Comparison of ENCODE assay signal across 16 cellular contexts in the genomic region with DNA sequence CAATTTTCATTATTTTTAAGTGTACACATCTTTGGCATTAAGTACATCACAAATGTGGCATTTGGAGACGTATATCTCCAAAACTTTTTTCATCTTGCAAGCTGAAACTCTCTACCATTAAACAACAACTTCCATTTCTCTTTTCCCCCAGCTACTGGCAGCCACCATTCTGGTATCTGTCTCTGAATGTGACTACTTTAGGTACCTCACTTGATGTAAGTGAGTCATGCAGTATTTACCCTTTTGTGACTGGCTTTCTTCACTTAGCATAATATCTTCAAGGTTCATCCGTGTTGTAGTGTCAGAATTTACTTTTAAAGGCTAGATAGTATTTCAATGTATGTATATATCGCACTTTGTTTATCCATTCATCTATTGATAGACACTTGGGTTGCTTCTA.
"Had no signal": no experiment of that assay in that cellular context is flagged by ENCODE, and none has a peak within 500 bp of the region (broad histone marks: within the 10 kb centered on the region; RNA-seq: fewer than 3 reads in every experiment).

No MANE protein-coding gene starts in this region.

- H3K4me3 Mint-ChIP-seq: naive thymus-derived CD4-positive, alpha-beta T cell had no signal

- H3K9me3 ChIP-seq: gastrocnemius medialis, tibial artery, uterus had no signal

- H3K4me2 ChIP-seq: hepatocyte had no signal

- H3K36me3 ChIP-seq: gastrocnemius medialis, uterus had no signal

- FAIRE-seq: TTC549 had no signal

- ATAC-seq: gastrocnemius medialis; naive thymus-derived CD4-positive, alpha-beta T cell had no signal

- H3K4me3 ChIP-seq: gastrocnemius medialis, hepatocyte, lung, tibial artery, uterus had no signal

- H3K79me2 ChIP-seq: hepatocyte had no signal

- H3K27me3 ChIP-seq: gastrocnemius medialis, hepatocyte, tibial artery, uterus had no signal

- H3K27me3 Mint-ChIP-seq: naive thymus-derived CD4-positive, alpha-beta T cell had no signal

- DNase-seq: activated CD4-positive, alpha-beta T cell treated with anti-CD3 and anti-CD28 coated beads, Interleukin-2, amount 50 U/mL, for 48 hours; central memory CD4-positive, alpha-beta T cell; cortex of kidney; effector CD8-positive, alpha-beta T cell; gastrocnemius medialis; naive thymus-derived CD4-positive, alpha-beta T cell; retina; stimulated activated CD4-positive, alpha-beta T cell treated with anti-CD3 and anti-CD28 coated beads, Interleukin-15, amount 100 ng/mL, for 24 hours; stimulated activated CD4-positive, alpha-beta T cell treated with anti-CD3 and anti-CD28 coated beads, Interleukin-4, amount 100 ng/mL, for 24 hours; T-helper 2 cell; tibial artery; uterus had no signal

- H2AFZ ChIP-seq: hepatocyte had no signal

- H3K27ac ChIP-seq: epithelial cell of prostate, hepatocyte, tibial artery, uterus had no signal
